In genomic region chr22:19480789-19481188, GRCh38 we compare ENCODE assay signal across 1 cellular context.
TF ChIP-seq lines count a peak whose summit lies in the region.

No MANE protein-coding gene starts in this region.

TF ChIP-seq in K562, 482 proteins besides CTCF, POLR2A, EP300 and RAD21 (continued from another document and continues in another):
- no peak for TF ChIP-seq PTTG1 (tag; IDR thresholded peaks at IDR 0.05; ENCODE audit: low read depth)
- no peak for TF ChIP-seq KDM1A (IDR thresholded peaks at IDR 0.05)
- TF ChIP-seq ZNF764 (CRISPR knock-in tag; IDR thresholded peaks at IDR 0.05; ENCODE audit: low read depth): no peak
- no peak for TF ChIP-seq THRA (IDR thresholded peaks at IDR 0.05)
- TF ChIP-seq ZNF384 (IDR thresholded peaks at IDR 0.05; ENCODE audit: low read depth, low read length): no peak
- no peak for TF ChIP-seq ZNF830 (CRISPR knock-in tag; IDR thresholded peaks at IDR 0.05)
- no peak for TF ChIP-seq ZNF274 (IDR thresholded peaks at IDR 0.05; ENCODE audit: borderline replicate concordance, low read depth, low read length)
- TF ChIP-seq SMARCE1 (IDR thresholded peaks at IDR 0.05): no peak
- no peak for TF ChIP-seq POLR3A (IDR thresholded peaks at IDR 0.05; ENCODE audit: borderline replicate concordance, extremely low read depth, insufficient read depth, insufficient read length)
- TF ChIP-seq ZNF316 (IDR thresholded peaks at IDR 0.05): no peak
- TF ChIP-seq ZBTB49 (CRISPR knock-in tag; IDR thresholded peaks at IDR 0.05; ENCODE audit: borderline replicate concordance): no peak
- TF ChIP-seq MAFK (IDR thresholded peaks at IDR 0.05; ENCODE audit: low read length): no peak
- no peak for TF ChIP-seq PHF8 (IDR thresholded peaks at IDR 0.05; ENCODE audit: borderline replicate concordance, low read length)
- no peak for TF ChIP-seq NR3C1 (CRISPR knock-in tag; IDR thresholded peaks at IDR 0.05)
- TF ChIP-seq MLX (CRISPR knock-in tag; conservative IDR thresholded peaks at IDR 0.05): 0 out of 4 replicates have a peak, but pooled peaks of 1 of the 2 experiments have one; percentile 83
- no peak for TF ChIP-seq ZKSCAN1 (IDR thresholded peaks at IDR 0.05; ENCODE audit: low read depth, low read length)
- TF ChIP-seq STAT5A (IDR thresholded peaks at IDR 0.05; ENCODE audit: borderline replicate concordance, low read length): no peak
- TF ChIP-seq TFE3 (CRISPR knock-in tag; IDR thresholded peaks at IDR 0.05): no peak
- TF ChIP-seq E4F1 (CRISPR knock-in tag; IDR thresholded peaks at IDR 0.05; ENCODE audit: borderline replicate concordance): no peak
- TF ChIP-seq MTA2 (IDR thresholded peaks at IDR 0.05; ENCODE audit: low read depth): no peak
- no peak for TF ChIP-seq HCFC1 (IDR thresholded peaks at IDR 0.05; ENCODE audit: low read depth, low read length)
- TF ChIP-seq XRCC4 (IDR thresholded peaks at IDR 0.05; ENCODE audit: extremely low read depth, insufficient read depth, insufficient read length): no peak
- no peak for TF ChIP-seq IFI16 (CRISPR knock-in tag; IDR thresholded peaks at IDR 0.05)
- TF ChIP-seq ZC3H8 (IDR thresholded peaks at IDR 0.05): no peak
- no peak for TF ChIP-seq PTBP1 (IDR thresholded peaks at IDR 0.05; ENCODE audit: low read depth, low read length)
- no peak for TF ChIP-seq RNF2 (IDR thresholded peaks at IDR 0.05)
- TF ChIP-seq ZBTB12 (CRISPR knock-in tag; IDR thresholded peaks at IDR 0.05): no peak
- TF ChIP-seq SIN3A (IDR thresholded peaks at IDR 0.05; ENCODE audit: borderline replicate concordance in 2 of 2, control insufficient read depth in 1 of 2, low read depth in 2 of 2, low read length in 2 of 2): no peak
- TF ChIP-seq MXI1 (IDR thresholded peaks at IDR 0.05; ENCODE audit: low read depth, low read length): 0 out of 2 replicates have a peak, but pooled peaks have one; percentile 65
- no peak for TF ChIP-seq ARID3B (CRISPR knock-in tag; IDR thresholded peaks at IDR 0.05; ENCODE audit: borderline replicate concordance)
- no peak for TF ChIP-seq ZBTB34 (CRISPR knock-in tag; IDR thresholded peaks at IDR 0.05)
- no peak for TF ChIP-seq MEIS2 (IDR thresholded peaks at IDR 0.05; ENCODE audit: partially characterized antibody)
- no peak for TF ChIP-seq ETS1 (conservative IDR thresholded peaks at IDR 0.05; ENCODE audit: control insufficient read depth, low read depth, low read length)
- TF ChIP-seq FOXM1 (IDR thresholded peaks at IDR 0.05; ENCODE audit: low read depth): no peak
- TF ChIP-seq FOXM1 (CRISPR knock-in tag; IDR thresholded peaks at IDR 0.05; ENCODE audit: low read depth): no peak
- no peak for TF ChIP-seq NCOA1 (IDR thresholded peaks at IDR 0.05; ENCODE audit: low read depth)
- TF ChIP-seq NBN (IDR thresholded peaks at IDR 0.05; ENCODE audit: low read depth): no peak
- TF ChIP-seq TCFL5 (CRISPR knock-in tag; conservative IDR thresholded peaks at IDR 0.05): no peak
- TF ChIP-seq STAT6 (CRISPR knock-in tag; IDR thresholded peaks at IDR 0.05): 0 out of 2 replicates have a peak, but pooled peaks have one; percentile 88
